ENCODE assay signal across 7 cellular contexts in genomic region chr11:118913411-118914125, GRCh38. TPM values are rescaled to one million over a fixed set of nuclear protein-coding genes. Genes with fewer than 3 reads are reported as not detected.
DNase-seq lines count a peak whose midpoint lies in the region; ATAC-seq lines count a peak whose summit lies in the region.

No MANE protein-coding gene starts in this region.

- H3K36me3 ChIP-seq in iPS-15b (ENCODE audit: control insufficient read depth, insufficient read depth, low read length), result no peaks in the 10 kb centered on the region

- H3K9me3 Mint-ChIP-seq in activated T-helper 2 cell treated with anti-CD3 and anti-CD28 coated beads, Interferon-gamma antibody, Interleukin-2, Interleukin-4, amounts not matched to agents 10 μg/mL and 5 μg/mL and 100 μg/mL, durations not matched to agents 14 hours and 24 hours and 36 hours, result no peaks in the 10 kb centered on the region

- DNase-seq in KG1 (lab: John Stamatoyannopoulos, UW), result peak; percentile 46
- DNase-seq in activated T-helper 2 cell treated with anti-CD3 and anti-CD28 coated beads, Interferon-gamma antibody, Interleukin-2, Interleukin-4, amounts not matched to agents 10 μg/mL and 5 μg/mL and 100 μg/mL, durations not matched to agents 14 hours and 24 hours and 36 hours (ENCODE audit: low spot score), result no peak
- DNase-seq in stimulated activated naive CD4-positive, alpha-beta T cell treated with Interleukin-2 at 50 U/mL for 16 hours (lab: John Stamatoyannopoulos, UW), result peak; percentile 42
- no peak for DNase-seq in left colon

- no peaks in the 10 kb centered on the region for H3K9me3 ChIP-seq in iPS-15b (ENCODE audit: control insufficient read depth, insufficient read depth, low read length)

- peak overlapping the region; percentile 81 for H3K9ac ChIP-seq in iPS-15b (ENCODE audit: low read depth, low read length)

- no peaks in the 10 kb centered on the region for H3K27me3 ChIP-seq in iPS-15b (ENCODE audit: control insufficient read depth, insufficient read depth, low read length)

- H3K27ac Mint-ChIP-seq in activated T-helper 2 cell treated with anti-CD3 and anti-CD28 coated beads, Interferon-gamma antibody, Interleukin-2, Interleukin-4, amounts not matched to agents 10 μg/mL and 5 μg/mL and 100 μg/mL, durations not matched to agents 14 hours and 24 hours and 36 hours, result peak overlapping the region; percentile 89

- H3K27me3 Mint-ChIP-seq in activated T-helper 2 cell treated with anti-CD3 and anti-CD28 coated beads, Interferon-gamma antibody, Interleukin-2, Interleukin-4, amounts not matched to agents 10 μg/mL and 5 μg/mL and 100 μg/mL, durations not matched to agents 14 hours and 24 hours and 36 hours (ENCODE audit: low read depth), result no peaks in the 10 kb centered on the region

- intact Hi-C loops in activated T-helper 2 cell treated with anti-CD3 and anti-CD28 coated beads, Interferon-gamma antibody, Interleukin-2, Interleukin-4, amounts not matched to agents 10 μg/mL and 5 μg/mL and 100 μg/mL, durations not matched to agents 14 hours and 24 hours and 36 hours (cut with micrococcal nuclease), result loop anchor here (1.0 kb wide), 1 partner anchor 15 kb away; no protein-coding TSS in a partner anchor
- intact Hi-C loops in left colon (cut with DNase I, micrococcal nuclease), result no loop called here

- no peak for ATAC-seq in HG03159 (IDR thresholded peaks at IDR 0.05; ENCODE audit: unreplicated experiment)
- ATAC-seq in HG02870 (IDR thresholded peaks at IDR 0.05; ENCODE audit: unreplicated experiment), result no peak
- no peak for ATAC-seq in left colon

- peaks cover 43% of the 10 kb centered on the region for H3K4me1 ChIP-seq in iPS-15b (ENCODE audit: control insufficient read depth, insufficient read depth, low read length)

- H3K4me1 Mint-ChIP-seq in activated T-helper 2 cell treated with anti-CD3 and anti-CD28 coated beads, Interferon-gamma antibody, Interleukin-2, Interleukin-4, amounts not matched to agents 10 μg/mL and 5 μg/mL and 100 μg/mL, durations not matched to agents 14 hours and 24 hours and 36 hours (ENCODE audit: low read depth), result peaks cover 71% of the 10 kb centered on the region

- peaks cover 12% of the 10 kb centered on the region for H3K36me3 Mint-ChIP-seq in activated T-helper 2 cell treated with anti-CD3 and anti-CD28 coated beads, Interferon-gamma antibody, Interleukin-2, Interleukin-4, amounts not matched to agents 10 μg/mL and 5 μg/mL and 100 μg/mL, durations not matched to agents 14 hours and 24 hours and 36 hours (ENCODE audit: low read depth)

- H3K4me3 ChIP-seq in iPS-15b (ENCODE audit: low read depth, low read length), result no peak overlapping the region

- peak overlapping the region; percentile 26 for H3K4me3 Mint-ChIP-seq in activated T-helper 2 cell treated with anti-CD3 and anti-CD28 coated beads, Interferon-gamma antibody, Interleukin-2, Interleukin-4, amounts not matched to agents 10 μg/mL and 5 μg/mL and 100 μg/mL, durations not matched to agents 14 hours and 24 hours and 36 hours (ENCODE audit: low read depth)

RNA-seq across cellular contexts. Expression of gene BCL9L, which starts 12.2 kb away (rescaled TPM):
- 21.9 and 23.7 TPM in 2 replicates for total RNA-seq in activated T-helper 2 cell treated with anti-CD3 and anti-CD28 coated beads, Interferon-gamma antibody, Interleukin-2, Interleukin-4, amounts not matched to agents 10 μg/mL and 5 μg/mL and 100 μg/mL, durations not matched to agents 14 hours and 24 hours and 36 hours
- 10 to 100 TPM; 36.4 to 36.5 TPM for total RNA-seq in left colon

RNA-seq across cellular contexts. Expression of gene CXCR5, which starts 29.9 kb away (rescaled TPM):
- 7.5 and 8.1 TPM in 2 replicates for total RNA-seq in activated T-helper 2 cell treated with anti-CD3 and anti-CD28 coated beads, Interferon-gamma antibody, Interleukin-2, Interleukin-4, amounts not matched to agents 10 μg/mL and 5 μg/mL and 100 μg/mL, durations not matched to agents 14 hours and 24 hours and 36 hours
- under 1 TPM; 0.12 to 0.39 TPM for total RNA-seq in left colon

RNA-seq across cellular contexts. Expression of gene UPK2, which starts 42.5 kb away (rescaled TPM):
- 0.21 TPM in 1 of 2 replicates, not detected in the other for total RNA-seq in activated T-helper 2 cell treated with anti-CD3 and anti-CD28 coated beads, Interferon-gamma antibody, Interleukin-2, Interleukin-4, amounts not matched to agents 10 μg/mL and 5 μg/mL and 100 μg/mL, durations not matched to agents 14 hours and 24 hours and 36 hours
- total RNA-seq in left colon, result not detected

RNA-seq across cellular contexts. Expression of gene FOXR1, which starts 58.0 kb away (rescaled TPM):
- not detected in 2 replicates for total RNA-seq in activated T-helper 2 cell treated with anti-CD3 and anti-CD28 coated beads, Interferon-gamma antibody, Interleukin-2, Interleukin-4, amounts not matched to agents 10 μg/mL and 5 μg/mL and 100 μg/mL, durations not matched to agents 14 hours and 24 hours and 36 hours
- not detected for total RNA-seq in left colon

Comparison
In these comparisons a context has a peak if more than half of its experiments do, and no peak if none do; other contexts are left out.
1. DNase-seq: peak in KG1 (single experiment) and stimulated activated naive CD4-positive, alpha-beta T cell treated with Interleukin-2 at 50 U/mL for 16 hours (single experiment); none in activated T-helper 2 cell treated with anti-CD3 and anti-CD28 coated beads, Interferon-gamma antibody, Interleukin-2, Interleukin-4, amounts not matched to agents 10 μg/mL and 5 μg/mL and 100 μg/mL, durations not matched to agents 14 hours and 24 hours and 36 hours (single experiment) and left colon (0 of 2).